In genomic region chr7:135557455-135558336, GRCh38 we compare ENCODE assay signal across 8 cellular contexts. TPM values are rescaled to one million over a fixed set of nuclear protein-coding genes. Genes with fewer than 3 reads are reported as not detected.
DNase-seq lines count a peak whose midpoint lies in the region; ATAC-seq, FAIRE-seq and TF ChIP-seq lines count a peak whose summit lies in the region.

NUP205 (plus strand) TSS chr7:135557917; CDS start chr7:135557945, 28 bp downstream.

- intact Hi-C loops in left lung (cut with DNase I) = no loop called here

- peak; percentile 44 for DNase-seq in GM19239 (ENCODE audit: insufficient read length, low spot score)
- DNase-seq in NCI-H510A treated with DMSO at 0.1 percent for 48 hours (lab: John Stamatoyannopoulos, UW) = peak; percentile 79
- DNase-seq in activated CD4-positive, alpha-beta T cell treated with anti-CD3 and anti-CD28 coated beads for 48 hours = peak; percentile 79
- DNase-seq in dedifferentiated amniotic fluid mesenchymal stem cell (ENCODE audit: extremely low spot score) = peak; percentile 72
- peak; percentile 79 to 84 for DNase-seq in left lung
- peak; percentile 56 for DNase-seq in stimulated activated CD4-positive, alpha-beta T cell treated with anti-CD3 and anti-CD28 coated beads, Interleukin-2, amount 100 ng/mL, for 4 hours (ENCODE audit: low read depth)

- peak; percentile 64 for ATAC-seq in HG03442 (IDR thresholded peaks at IDR 0.05; ENCODE audit: unreplicated experiment)
- ATAC-seq in left lung = peak; percentile 96

- peak within 1 kb of the TSS; percentile 77 to 98 (median 90) for H3K4me3 ChIP-seq in BLaER1 treated with 17β-estradiol and CSF1 and Interleukin-3, amounts not matched to agents 10 nM and 100 nM
- peak within 1 kb of the TSS; percentile 57 to 75 for H3K4me3 ChIP-seq in left lung

- H3K9ac ChIP-seq in BLaER1 treated with 17β-estradiol and CSF1 and Interleukin-3, amounts not matched to agents 10 nM and 100 nM = peak within 1 kb of the TSS; percentile 93 to 99 (median 97)

- TF ChIP-seq CTCF in left lung (IDR thresholded peaks at IDR 0.05) = no peak

- FAIRE-seq in GM19239 (lab: Jason Lieb, UNC) = no peak

- H3K36me3 ChIP-seq in BLaER1 treated with 17β-estradiol and CSF1 and Interleukin-3, amounts not matched to agents 10 nM and 100 nM = peaks cover 0 to 35% (median 11%) of the 10 kb centered on the region in 11 experiments; a peak in 10 of 22 replicates
- H3K36me3 ChIP-seq in left lung = no peaks in the 10 kb centered on the region

- peaks cover 0 to 42% (median 26%) of the 10 kb centered on the region in 11 experiments; a peak in 15 of 22 replicates for H4K20me1 ChIP-seq in BLaER1 treated with 17β-estradiol and CSF1 and Interleukin-3, amounts not matched to agents 10 nM and 100 nM

- peak within 1 kb of the TSS; percentile 68 to 89 (median 84) for H3K4me2 ChIP-seq in BLaER1 treated with 17β-estradiol and CSF1 and Interleukin-3, amounts not matched to agents 10 nM and 100 nM

- H3K27me3 ChIP-seq in BLaER1 treated with 17β-estradiol and CSF1 and Interleukin-3, amounts not matched to agents 10 nM and 100 nM = no peaks in the 10 kb centered on the region
- H3K27me3 ChIP-seq in left lung = no peaks in the 10 kb centered on the region

- no peaks in the 10 kb centered on the region for H3K9me3 ChIP-seq in BLaER1 treated with 17β-estradiol and CSF1 and Interleukin-3, amounts not matched to agents 10 nM and 100 nM (replicated peaks in 1 of 11)
- H3K9me3 ChIP-seq in left lung = no peaks in the 10 kb centered on the region

- peaks cover 29 to 57% (median 35%) of the 10 kb centered on the region in 10 experiments for H3K4me1 ChIP-seq in BLaER1 treated with 17β-estradiol and CSF1 and Interleukin-3, amounts not matched to agents 10 nM and 100 nM
- H3K4me1 ChIP-seq in left lung = peaks cover 6 to 21% of the 10 kb centered on the region in 2 donors

- peak within 1 kb of the TSS; percentile 94 to 99 (median 97) for H3K27ac ChIP-seq in BLaER1 treated with 17β-estradiol and CSF1 and Interleukin-3, amounts not matched to agents 10 nM and 100 nM
- H3K27ac ChIP-seq in left lung = peak within 1 kb of the TSS; percentile 89 to 90

RNA-seq across cellular contexts. Expression of gene NUP205, which starts in this region (rescaled TPM):
- total RNA-seq in left lung = 10 to 100 TPM; 42.7 to 56.3 TPM

Comparison
In these comparisons a context has a peak if more than half of its experiments do, and no peak if none do; other contexts are left out.
1. Peak in every context shown above with its lines: DNase-seq, ATAC-seq, H3K4me3 ChIP-seq and H3K27ac ChIP-seq.